ENCODE assay signal across 8 cellular contexts in the genomic region with DNA sequence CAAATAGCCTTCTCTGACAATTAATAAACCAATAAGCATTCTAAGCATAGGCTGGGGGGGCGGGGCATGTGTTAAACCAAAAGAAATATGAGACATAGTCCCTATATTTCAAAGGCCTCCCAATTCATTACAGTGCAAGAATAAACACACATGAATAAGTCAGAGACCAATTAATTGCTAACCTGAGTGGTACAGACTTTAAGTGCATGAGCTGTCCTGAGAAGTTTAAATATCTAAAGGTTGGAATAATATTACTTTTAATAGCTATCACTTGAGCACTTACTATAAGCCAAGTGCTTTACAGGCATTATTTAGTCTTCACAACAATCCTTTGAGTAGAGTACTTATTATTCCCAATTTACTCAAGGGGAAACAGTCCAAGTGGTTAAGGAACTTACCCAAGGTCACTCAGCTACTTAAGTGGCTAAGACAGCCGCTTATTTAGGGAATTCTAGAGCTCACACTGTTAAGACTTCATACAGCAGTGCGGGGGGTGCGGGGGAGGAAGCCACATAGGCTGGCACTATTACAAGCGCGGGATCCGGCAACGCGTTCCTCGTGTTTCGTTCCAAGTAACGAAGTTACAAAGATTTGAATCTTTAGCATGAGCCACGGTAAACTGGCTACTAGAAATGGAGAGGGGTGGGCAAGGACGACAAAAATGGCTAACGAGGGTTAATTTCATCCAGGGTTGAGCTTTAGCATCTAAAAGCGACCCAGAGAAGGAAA. TPM values are rescaled to one million over a fixed set of nuclear protein-coding genes. Genes with fewer than 3 reads are reported as not detected.
DNase-seq lines count a peak whose midpoint lies in the region; ATAC-seq and TF ChIP-seq lines count a peak whose summit lies in the region.

No MANE protein-coding gene starts in this region.

- CTCF ChIA-PET in activated CD4-positive, alpha-beta memory T cell treated with anti-CD3 and anti-CD28 coated beads, Interleukin-2, amount 10 ng/mL, durations not matched to agents 7 days and 5 days (lab: Charles Lee), result interaction anchor here (0.6 kb wide), 1 partner anchor 18 kb away, joined by 3 read pairs; no protein-coding TSS in a partner anchor

- POLR2A ChIA-PET in activated CD4-positive, alpha-beta memory T cell treated with anti-CD3 and anti-CD28 coated beads, Interleukin-2, amount 10 ng/mL, durations not matched to agents 7 days and 5 days (lab: Charles Lee), result interaction anchor here (1.3 to 2.3 kb wide), 2 partner anchors 11 to 228 kb away, joined by 3 to 8 read pairs; no protein-coding TSS in a partner anchor

- H3K27me3 ChIP-seq in BE2C, result no peaks in the 10 kb centered on the region
- H3K27me3 ChIP-seq in sigmoid colon, result no peaks in the 10 kb centered on the region

- H3K4me3 Mint-ChIP-seq in activated CD4-positive, alpha-beta memory T cell treated with anti-CD3 and anti-CD28 coated beads, Interleukin-2, amount 10 ng/mL, durations not matched to agents 7 days and 5 days, result peak overlapping the region; percentile 92

- no peak for TF ChIP-seq EP300 in sigmoid colon (IDR thresholded peaks at IDR 0.05)

- peak overlapping the region; percentile 83 for H3K27ac Mint-ChIP-seq in activated CD4-positive, alpha-beta memory T cell treated with anti-CD3 and anti-CD28 coated beads, Interleukin-2, amount 10 ng/mL, durations not matched to agents 7 days and 5 days

- H3K36me3 ChIP-seq in BE2C (no peaks in the 10 kb centered on the region), sigmoid colon (no peaks in the 10 kb centered on the region)

- peak overlapping the region; percentile 81 to 88 (median 84) for H3K27ac ChIP-seq in sigmoid colon

- TF ChIP-seq POLR2A in sigmoid colon (IDR thresholded peaks at IDR 0.05), result no peak

- no peaks in the 10 kb centered on the region for H3K4me1 ChIP-seq in BE2C
- peaks cover 0 to 32% (median 4%) of the 10 kb centered on the region in 4 donors for H3K4me1 ChIP-seq in sigmoid colon

- H3K9me3 ChIP-seq in BE2C (no peaks in the 10 kb centered on the region), sigmoid colon (no peaks in the 10 kb centered on the region)

- ATAC-seq in sciatic nerve, result no peak

- peak overlapping the region; percentile 86 for H3K4me3 ChIP-seq in BE2C (ENCODE audit: low read depth, low read length)
- peak overlapping the region; percentile 66 to 79 (median 70) for H3K4me3 ChIP-seq in sigmoid colon

- DNase-seq in BE2C (peak; percentile 21), HT1080 (ENCODE audit: low read depth) (peak; percentile 0), glomerular visceral epithelial cell (ENCODE audit: extremely low spot score) (peak; percentile 11), sigmoid colon (no peak), sciatic nerve (ENCODE audit: low spot score) (no peak), GM10266 (ENCODE audit: extremely low spot score) (no peak), COLO829 (ENCODE audit: low spot score) (no peak)
- peak; percentile 26 for DNase-seq in activated CD4-positive, alpha-beta memory T cell treated with anti-CD3 and anti-CD28 coated beads, Interleukin-2, amount 10 ng/mL, durations not matched to agents 7 days and 5 days

- no peaks in the 10 kb centered on the region for H3K27me3 Mint-ChIP-seq in activated CD4-positive, alpha-beta memory T cell treated with anti-CD3 and anti-CD28 coated beads, Interleukin-2, amount 10 ng/mL, durations not matched to agents 7 days and 5 days

- TF ChIP-seq CTCF in BE2C (IDR thresholded peaks at IDR 0.05; ENCODE audit: low read depth, low read length), result no peak
- TF ChIP-seq CTCF in sigmoid colon (IDR thresholded peaks at IDR 0.05), result no peak
- TF ChIP-seq CTCF in GM10266 (IDR thresholded peaks at IDR 0.05; ENCODE audit: control insufficient read depth, insufficient read depth, low read depth, missing control alignments), result no peak

- H3K9me3 Mint-ChIP-seq in activated CD4-positive, alpha-beta memory T cell treated with anti-CD3 and anti-CD28 coated beads, Interleukin-2, amount 10 ng/mL, durations not matched to agents 7 days and 5 days, result no peaks in the 10 kb centered on the region

- peaks cover 42% of the 10 kb centered on the region for H3K4me1 Mint-ChIP-seq in activated CD4-positive, alpha-beta memory T cell treated with anti-CD3 and anti-CD28 coated beads, Interleukin-2, amount 10 ng/mL, durations not matched to agents 7 days and 5 days

- peaks cover 9% of the 10 kb centered on the region for H3K36me3 Mint-ChIP-seq in activated CD4-positive, alpha-beta memory T cell treated with anti-CD3 and anti-CD28 coated beads, Interleukin-2, amount 10 ng/mL, durations not matched to agents 7 days and 5 days (ENCODE audit: low read depth)

- intact Hi-C loops in sigmoid colon (cut with DNase I), result loop anchor here (10.0 kb wide), 1 partner anchor 247 kb away; no protein-coding TSS in a partner anchor
- intact Hi-C loops in sciatic nerve (cut with DNase I), result no loop called here

- WGBS in sigmoid colon, 2 donors, result 7 to 10% methylated on average over 16 of the region's 16 CpGs

RNA-seq across cellular contexts. Expression of gene THOC2, which starts 1.4 kb away (rescaled TPM):
- 26.2 TPM for polyA plus RNA-seq in BE2C (2012; ENCODE audit: insufficient read depth, insufficient read length, low read depth)
- 34.9 and 35.9 TPM in 2 replicates for total RNA-seq in HT1080 (2014; rRNA removed; shearing (Covaris generic))
- 37.6 and 39.8 TPM in 2 replicates for polyA plus RNA-seq in HT1080 (2015; cell fraction: cytosol; rRNA removed)
- 256 and 269 TPM in 2 replicates for polyA plus RNA-seq in HT1080 (2015; cell fraction: nucleus; rRNA removed)
- total RNA-seq in activated CD4-positive, alpha-beta memory T cell treated with anti-CD3 and anti-CD28 coated beads, Interleukin-2, amount 10 ng/mL, durations not matched to agents 7 days and 5 days, result 10 to 100 TPM; 78.7 to 87.3 TPM
- 100 to 1,000 TPM in 2 of 4 donors, 10 to 100 TPM in 2; 85.6 to 126 (median 102) TPM for total RNA-seq in sigmoid colon
- polyA plus RNA-seq in sigmoid colon, result 10 to 100 TPM; 17.4 to 36.8 (median 32.4) TPM
- 95.1 TPM for total RNA-seq in sciatic nerve

Comparison
In these comparisons a context has a peak if more than half of its experiments do, and no peak if none do; other contexts are left out.
1. DNase-seq: peak in BE2C (single experiment), HT1080 (single experiment), activated CD4-positive, alpha-beta memory T cell treated with anti-CD3 and anti-CD28 coated beads, Interleukin-2, amount 10 ng/mL, durations not matched to agents 7 days and 5 days (single experiment) and glomerular visceral epithelial cell (single experiment); none in sigmoid colon (single experiment), sciatic nerve (single experiment), GM10266 (single experiment) and COLO829 (single experiment).